ENCODE assay signal across 9 cellular contexts in genomic region chr7:21256310-21256877, GRCh38.
DNase-seq lines count a peak whose midpoint lies in the region; ATAC-seq, FAIRE-seq and TF ChIP-seq lines count a peak whose summit lies in the region.
"Had no signal": no experiment of that assay in that cellular context is flagged by ENCODE, and none has a peak within 500 bp of the region (broad histone marks: within the 10 kb centered on the region; RNA-seq: fewer than 3 reads in every experiment).

No MANE protein-coding gene starts in this region.

- H3K4me1 Mint-ChIP-seq in immature natural killer cell (peaks cover 3 to 12% of the 10 kb centered on the region in 2 donors), T-helper 17 cell (peaks cover 2% of the 10 kb centered on the region)

- peaks cover 30% of the 10 kb centered on the region for H3K27me3 ChIP-seq in DOHH2 (ENCODE audit: control insufficient read depth, low read length)

- no peaks in the 10 kb centered on the region for H3K36me3 Mint-ChIP-seq in immature natural killer cell
- H3K36me3 Mint-ChIP-seq in T-helper 17 cell (ENCODE audit: low read depth) = peaks cover 3% of the 10 kb centered on the region

- no peaks in the 10 kb centered on the region for H3K4me1 ChIP-seq in DOHH2 (ENCODE audit: control insufficient read depth, low read length)

- no peak overlapping the region for H3K27ac Mint-ChIP-seq in immature natural killer cell
- H3K27ac Mint-ChIP-seq in T-helper 17 cell = no peak overlapping the region
- H3K27ac Mint-ChIP-seq: stimulated activated naive CD8-positive, alpha-beta T cell treated with anti-CD3 and anti-CD28 coated beads, Interleukin-15, Interleukin-2, amounts not matched to agents 100 ng/mL and 50 ng/mL, for 24 hours had no signal

- peak; percentile 55 for DNase-seq in NCI-H2029 (lab: John Stamatoyannopoulos, UW)
- DNase-seq in activated CD4-positive, alpha-beta T cell treated with anti-CD3 and anti-CD28 coated beads for 48 hours = peak; percentile 14
- DNase-seq in immature natural killer cell = peak; percentile 26 to 39 (median 30)
- no peak for DNase-seq in epidermal melanocyte (ENCODE audit: insufficient read length, low spot score)
- DNase-seq in T-helper 17 cell = no peak

- no peaks in the 10 kb centered on the region for H3K36me3 ChIP-seq in DOHH2 (ENCODE audit: control insufficient read depth, low read length)

- H3K4me3 Mint-ChIP-seq in immature natural killer cell (no peak overlapping the region), T-helper 17 cell (no peak overlapping the region)
- H3K4me3 Mint-ChIP-seq: stimulated activated naive CD8-positive, alpha-beta T cell treated with anti-CD3 and anti-CD28 coated beads, Interleukin-15, Interleukin-2, amounts not matched to agents 100 ng/mL and 50 ng/mL, for 24 hours had no signal

- H3K4me3 ChIP-seq in DOHH2 (ENCODE audit: low read length) = no peak overlapping the region

- H3K27ac ChIP-seq in DOHH2 (ENCODE audit: low read depth, low read length) = no peak overlapping the region

- H3K9me3 Mint-ChIP-seq in immature natural killer cell = no peaks in the 10 kb centered on the region
- H3K9me3 Mint-ChIP-seq: stimulated activated naive CD8-positive, alpha-beta T cell treated with anti-CD3 and anti-CD28 coated beads, Interleukin-15, Interleukin-2, amounts not matched to agents 100 ng/mL and 50 ng/mL, for 24 hours had no signal

- no peak overlapping the region for H3K4me2 ChIP-seq in DOHH2 (ENCODE audit: low read length)

- H3F3A ChIP-seq in DOHH2 (ENCODE audit: control insufficient read depth, insufficient read depth) = no peaks in the 10 kb centered on the region

- H3K9me2 ChIP-seq in DOHH2 (replicated peaks; ENCODE audit: control insufficient read depth, low read length) = no peaks in the 10 kb centered on the region

- H4K20me1 ChIP-seq in DOHH2 (ENCODE audit: control insufficient read depth, insufficient read depth, low read depth, low read length) = no peaks in the 10 kb centered on the region

- no peaks in the 10 kb centered on the region for H3K79me2 ChIP-seq in DOHH2 (ENCODE audit: control insufficient read depth, low read length)

- H3K27me3 Mint-ChIP-seq in immature natural killer cell (ENCODE audit: low read depth in 3 of 3) (peaks cover 9 to 24% (median 9%) of the 10 kb centered on the region in 3 donors), T-helper 17 cell (peaks cover 43% of the 10 kb centered on the region)

- peak; percentile 53 for TF ChIP-seq CTCF in DOHH2 (IDR thresholded peaks at IDR 0.05; ENCODE audit: low read depth, low read length, poor library complexity, severe bottlenecking)

- ATAC-seq in HG03571 (IDR thresholded peaks at IDR 0.05; ENCODE audit: unreplicated experiment) (no peak), T-helper 17 cell (no peak)

- H3K9me3 ChIP-seq in DOHH2 (ENCODE audit: control insufficient read depth, insufficient read depth, low read length) = no peaks in the 10 kb centered on the region
- H3K9me3 ChIP-seq in T-helper 17 cell (ENCODE audit: control insufficient read depth, low read length, poor library complexity, severe bottlenecking) = no peaks in the 10 kb centered on the region

- FAIRE-seq in A204.1 (lab: Jason Lieb, UNC) = peak; percentile 97

Comparison
In these comparisons a context has a peak if more than half of its experiments do, and no peak if none do; other contexts are left out.
1. DNase-seq: peak in NCI-H2029 (single experiment), activated CD4-positive, alpha-beta T cell treated with anti-CD3 and anti-CD28 coated beads for 48 hours (single experiment) and immature natural killer cell (3 of 3); none in epidermal melanocyte (single experiment) and T-helper 17 cell (0 of 3).